In the genomic region with DNA sequence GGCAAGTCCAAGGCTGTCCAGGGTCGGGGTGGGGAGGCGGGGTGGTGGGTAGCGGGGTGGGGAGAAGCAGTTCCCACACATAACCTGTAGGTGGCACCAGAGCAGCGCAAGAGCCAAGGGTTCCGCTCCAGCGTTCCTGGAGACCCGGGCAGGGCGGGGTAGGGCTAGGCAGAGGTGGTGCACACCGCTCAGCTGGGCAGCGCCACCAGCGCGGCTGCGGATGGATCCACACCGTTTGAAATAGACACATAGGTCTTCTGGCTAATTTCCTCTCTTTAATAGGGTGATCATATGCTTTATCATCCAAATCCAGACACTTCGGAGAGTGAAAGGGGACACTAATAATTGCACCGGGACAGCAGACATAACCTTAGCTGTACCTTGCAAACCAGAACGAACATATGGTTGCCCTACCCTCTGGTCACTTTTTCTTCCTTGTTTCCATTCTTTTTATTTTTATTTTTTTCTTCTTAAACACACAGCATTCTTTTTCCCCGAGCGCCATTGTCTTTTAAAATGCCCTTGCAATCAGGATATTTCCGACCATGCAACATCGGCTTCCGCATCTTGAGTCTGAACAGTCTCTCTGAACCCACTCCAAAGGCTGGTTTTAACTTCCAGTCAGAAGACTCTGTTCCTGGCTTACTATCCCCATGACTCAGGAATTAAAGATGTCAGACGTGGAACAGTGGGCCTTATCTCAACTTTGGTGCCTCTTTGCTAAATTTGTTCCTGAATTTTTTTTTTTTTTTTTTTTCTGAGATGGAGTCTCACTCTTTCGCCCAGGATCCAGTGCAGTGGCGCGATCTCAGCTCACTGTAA, we compare ENCODE assay signal across 8 cellular contexts. TPM values are rescaled to one million over a fixed set of nuclear protein-coding genes. Genes with fewer than 3 reads are reported as not detected.
A peak's percentile ranks its signal among the peaks of the same experiment; 100 is the strongest.
DNase-seq lines count a peak whose midpoint lies in the region.

No MANE protein-coding gene starts in this region.

- DNase-seq in ELF-1 (ENCODE audit: low read depth, low spot score) (peak; percentile 86), HCEC 1CT (peak; percentile 67), M059J (ENCODE audit: low read depth) (peak; percentile 76), SHP77 (lab: John Stamatoyannopoulos, UW) (peak; percentile 83 to 89), foreskin melanocyte (peak; percentile 57), occipital lobe (lab: John Stamatoyannopoulos, UW) (peak; percentile 62), superior temporal gyrus (ENCODE audit: extremely low spot score) (peak; percentile 86)
- DNase-seq in activated T-helper 9 cell treated with anti-CD3 and anti-CD28 coated beads, Interleukin-2, amount 50 U/mL, for 16 hours (ENCODE audit: low read depth), result peak; percentile 79

RNA-seq across cellular contexts. Expression of a gene that starts 12.5 kb away (rescaled TPM):
- 2.4 and 7.5 TPM in 2 replicates for total RNA-seq in M059J (2014; rRNA removed; shearing (Covaris generic))
- total RNA-seq in occipital lobe, result 32.6 TPM

Comparison
In these comparisons a context has a peak if more than half of its experiments do, and no peak if none do; other contexts are left out.
1. Peak in every context shown above with its lines: DNase-seq.